In the genomic region with DNA sequence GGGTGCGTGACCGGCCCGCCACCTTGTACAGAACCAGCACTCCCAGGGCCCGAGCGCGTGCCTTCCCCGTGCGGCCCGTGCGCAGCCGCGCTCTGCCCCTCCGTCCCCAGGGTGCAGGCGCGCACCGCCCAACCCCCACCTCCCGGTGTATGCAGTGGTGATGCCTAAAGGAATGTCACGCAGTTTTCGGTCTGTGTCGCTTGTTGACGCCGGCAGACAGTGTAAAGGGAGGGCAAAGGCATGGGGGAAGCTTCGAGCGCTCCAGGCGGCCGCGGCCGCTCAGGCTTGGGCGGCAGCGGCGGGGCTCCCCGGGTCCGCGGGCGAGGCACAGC, we compare ENCODE assay signal across 1 cellular context.
TF ChIP-seq lines count a peak whose summit lies in the region.

No MANE protein-coding gene starts in this region.

TF ChIP-seq in IMR-90, 13 proteins besides CTCF, POLR2A, EP300 and RAD21:
- TF ChIP-seq RFX5 (IDR thresholded peaks at IDR 0.05; ENCODE audit: low read depth, low read length) (no peak), SMC3 (IDR thresholded peaks at IDR 0.05; ENCODE audit: low read depth, low read length) (no peak), MXI1 (IDR thresholded peaks at IDR 0.05; ENCODE audit: borderline replicate concordance, low read depth, low read length) (no peak), RCOR1 (IDR thresholded peaks at IDR 0.05; ENCODE audit: insufficient replicate concordance, low read length) (no peak), FOS (IDR thresholded peaks at IDR 0.05; ENCODE audit: low read depth, low read length) (no peak), NFE2L2 (IDR thresholded peaks at IDR 0.05; ENCODE audit: low read depth, low read length) (no peak), CEBPB (IDR thresholded peaks at IDR 0.05; ENCODE audit: low read depth, low read length) (no peak), MAFK (IDR thresholded peaks at IDR 0.05; ENCODE audit: low read depth, low read length) (no peak), CHD1 (IDR thresholded peaks at IDR 0.05; ENCODE audit: low read depth, low read length) (no peak), MAZ (IDR thresholded peaks at IDR 0.05; ENCODE audit: borderline replicate concordance, low read depth, low read length) (no peak), BHLHE40 (IDR thresholded peaks at IDR 0.05; ENCODE audit: low read depth, low read length) (no peak)
- TF ChIP-seq, protein P1, sequence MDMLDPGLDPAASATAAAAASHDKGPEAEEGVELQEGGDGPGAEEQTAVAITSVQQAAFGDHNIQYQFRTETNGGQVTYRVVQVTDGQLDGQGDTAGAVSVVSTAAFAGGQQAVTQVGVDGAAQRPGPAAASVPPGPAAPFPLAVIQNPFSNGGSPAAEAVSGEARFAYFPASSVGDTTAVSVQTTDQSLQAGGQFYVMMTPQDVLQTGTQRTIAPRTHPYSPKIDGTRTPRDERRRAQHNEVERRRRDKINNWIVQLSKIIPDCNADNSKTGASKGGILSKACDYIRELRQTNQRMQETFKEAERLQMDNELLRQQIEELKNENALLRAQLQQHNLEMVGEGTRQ (IDR thresholded peaks at IDR 0.05; ENCODE audit: low read depth, low read length) = no peak
- TF ChIP-seq, protein P2, sequence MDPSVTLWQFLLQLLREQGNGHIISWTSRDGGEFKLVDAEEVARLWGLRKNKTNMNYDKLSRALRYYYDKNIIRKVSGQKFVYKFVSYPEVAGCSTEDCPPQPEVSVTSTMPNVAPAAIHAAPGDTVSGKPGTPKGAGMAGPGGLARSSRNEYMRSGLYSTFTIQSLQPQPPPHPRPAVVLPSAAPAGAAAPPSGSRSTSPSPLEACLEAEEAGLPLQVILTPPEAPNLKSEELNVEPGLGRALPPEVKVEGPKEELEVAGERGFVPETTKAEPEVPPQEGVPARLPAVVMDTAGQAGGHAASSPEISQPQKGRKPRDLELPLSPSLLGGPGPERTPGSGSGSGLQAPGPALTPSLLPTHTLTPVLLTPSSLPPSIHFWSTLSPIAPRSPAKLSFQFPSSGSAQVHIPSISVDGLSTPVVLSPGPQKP (IDR thresholded peaks at IDR 0.05; ENCODE audit: borderline replicate concordance, low read depth, low read length) = no peak
TF ChIP-seq in IMR-90: peak in this region for 0.
